In genomic region chr3:48997102-48997637, GRCh38 we compare ENCODE assay signal across 22 cellular contexts. TPM values are rescaled to one million over a fixed set of nuclear protein-coding genes. Genes with fewer than 3 reads are reported as not detected.
A peak's percentile ranks its signal among the peaks of the same experiment; 100 is the strongest.
DNase-seq lines count a peak whose midpoint lies in the region; ATAC-seq and TF ChIP-seq lines count a peak whose summit lies in the region.
"Had no signal": no experiment of that assay in that cellular context is flagged by ENCODE, and none has a peak within 500 bp of the region (broad histone marks: within the 10 kb centered on the region; RNA-seq: fewer than 3 reads in every experiment).

No MANE protein-coding gene starts in this region.

- no peak overlapping the region for H3K27ac ChIP-seq in endodermal cell (ENCODE audit: low read depth, low read length)
- H3K27ac ChIP-seq in prostate gland: no peak overlapping the region
- H3K27ac ChIP-seq in thyroid gland: no peak overlapping the region
- H3K27ac ChIP-seq: breast epithelium, left ventricle myocardium inferior, transverse colon had no signal

- H3K36me3 Mint-ChIP-seq in T-helper 17 cell (ENCODE audit: low read depth) (no peaks in the 10 kb centered on the region), endodermal cell (ENCODE audit: low read depth) (peaks cover 6% of the 10 kb centered on the region)

- intact Hi-C loops in prostate gland (cut with DNase I): no loop called here
- intact Hi-C loops in thyroid gland (cut with DNase I): no loop called here

- H3K27me3 ChIP-seq in endodermal cell (ENCODE audit: control insufficient read depth, insufficient read depth, low read length, poor library complexity, severe bottlenecking) (peaks cover 75% of the 10 kb centered on the region), prostate gland (replicated peaks; ENCODE audit: insufficient read depth) (no peaks in the 10 kb centered on the region), thyroid gland (no peaks in the 10 kb centered on the region)
- H3K27me3 ChIP-seq: breast epithelium, transverse colon had no signal

- TF ChIP-seq CTCF in GM13976 (IDR thresholded peaks at IDR 0.05; ENCODE audit: borderline replicate concordance, control extremely low read depth, extremely low read depth, insufficient read depth, missing control alignments) (no peak), endodermal cell (conservative IDR thresholded peaks at IDR 0.05) (peak; percentile 34), prostate gland (IDR thresholded peaks at IDR 0.05) (no peak), thyroid gland (IDR thresholded peaks at IDR 0.05) (no peak)

- H3K36me3 ChIP-seq in endodermal cell (ENCODE audit: control insufficient read depth, insufficient read depth, low read length) (no peaks in the 10 kb centered on the region), prostate gland (no peaks in the 10 kb centered on the region), thyroid gland (peaks cover 0 to 4% of the 10 kb centered on the region in 2 donors)
- H3K36me3 ChIP-seq: breast epithelium, transverse colon had no signal

- ATAC-seq in T-helper 17 cell: no peak
- ATAC-seq: activated naive CD8-positive, alpha-beta T cell treated with anti-CD3 and anti-CD28 coated beads, Interleukin-2, amount 50 U/mL, for 24 hours had no signal

- TF ChIP-seq POLR2A in prostate gland (IDR thresholded peaks at IDR 0.05) (no peak), thyroid gland (IDR thresholded peaks at IDR 0.05) (no peak)

- DNase-seq in GM13976 (ENCODE audit: low spot score) (peak; percentile 13), T-helper 17 cell (no peak), endodermal cell (peak; percentile 31), prostate gland (ENCODE audit: low spot score) (no peak), thyroid gland (no peak), iPS-NIHi7 (ENCODE audit: extremely low spot score) (no peak)
- DNase-seq: activated CD4-positive, alpha-beta T cell treated with anti-CD3 and anti-CD28 coated beads, Interleukin-2, amount 10 ng/mL, durations not matched to agents 7 days and 5 days; activated naive CD8-positive, alpha-beta T cell treated with anti-CD3 and anti-CD28 coated beads, Interleukin-2, amount 50 U/mL, for 24 hours; CD4-positive, CD25-positive, alpha-beta regulatory T cell; DMS 273 treated with DMSO at 0.1 percent for 48 hours; GOT3; left ventricle myocardium inferior; NCI-H1436 treated with DMSO at 0.1 percent for 48 hours; NCI-H2171; stimulated activated naive CD4-positive, alpha-beta T cell treated with Interleukin-2 at 50 U/mL for 16 hours; SW 1271; transverse colon had no signal

- H3K9ac ChIP-seq in endodermal cell (ENCODE audit: extremely low read depth, low read length, poor library complexity, severe bottlenecking): no peak overlapping the region

- H3K4me3 ChIP-seq in endodermal cell (ENCODE audit: low read length): no peak overlapping the region
- no peak overlapping the region for H3K4me3 ChIP-seq in prostate gland
- H3K4me3 ChIP-seq in thyroid gland (replicated peaks in 1 of 3): no peak overlapping the region
- H3K4me3 ChIP-seq: breast epithelium, left ventricle myocardium inferior, transverse colon had no signal

- in situ Hi-C loops in GM13976 (cut with MboI; ENCODE audit: low sequenced_read_pairs, unreplicated experiment): no loop called here

- no peaks in the 10 kb centered on the region for H3K27me3 Mint-ChIP-seq in T-helper 17 cell
- H3K27me3 Mint-ChIP-seq in endodermal cell (ENCODE audit: insufficient read depth): peaks cover 70% of the 10 kb centered on the region
- H3K27me3 Mint-ChIP-seq: activated CD4-positive, alpha-beta T cell treated with anti-CD3 and anti-CD28 coated beads, Interleukin-2, amount 10 ng/mL, durations not matched to agents 7 days and 5 days; activated naive CD8-positive, alpha-beta T cell treated with anti-CD3 and anti-CD28 coated beads, Interleukin-2, amount 50 U/mL, for 24 hours; CD4-positive, CD25-positive, alpha-beta regulatory T cell; dendritic cell treated with granulocyte-macrophage colony-stimulating factor and Interleukin-4, amounts not matched to agents 40 ng/mL and 50 ng/mL, for 4 days had no signal

- peaks cover 11% of the 10 kb centered on the region for H3K4me1 Mint-ChIP-seq in T-helper 17 cell
- H3K4me1 Mint-ChIP-seq in endodermal cell: peaks cover 22% of the 10 kb centered on the region
- H3K4me1 Mint-ChIP-seq: mesothelial cell of epicardium, nephron had no signal

- peaks cover 5% of the 10 kb centered on the region for H3K4me1 ChIP-seq in endodermal cell (ENCODE audit: control insufficient read depth, insufficient read depth, low read length)
- no peaks in the 10 kb centered on the region for H3K4me1 ChIP-seq in prostate gland (replicated peaks)
- H3K4me1 ChIP-seq in thyroid gland: no peaks in the 10 kb centered on the region
- H3K4me1 ChIP-seq: breast epithelium had no signal

- 88 to 93% methylated on average over 7 to 8 of the region's 8 CpGs for WGBS in endodermal cell (ENCODE audit: insufficient coverage in 1 of 2, insufficient read length in 1 of 2), 2 experiments
- WGBS in prostate gland: 80% methylated on average over 8 of the region's 8 CpGs
- 100% methylated on average over 1 to 6 of the region's 8 CpGs for WGBS in thyroid gland, 2 donors

- H3K4me3 Mint-ChIP-seq in T-helper 17 cell (no peak overlapping the region), endodermal cell (no peak overlapping the region)
- H3K4me3 Mint-ChIP-seq: activated CD4-positive, alpha-beta T cell treated with anti-CD3 and anti-CD28 coated beads, Interleukin-2, amount 10 ng/mL, durations not matched to agents 7 days and 5 days; activated naive CD8-positive, alpha-beta T cell treated with anti-CD3 and anti-CD28 coated beads, Interleukin-2, amount 50 U/mL, for 24 hours; CD4-positive, CD25-positive, alpha-beta regulatory T cell; dendritic cell treated with granulocyte-macrophage colony-stimulating factor and Interleukin-4, amounts not matched to agents 40 ng/mL and 50 ng/mL, for 4 days; mesothelial cell of epicardium; nephron had no signal

- peak overlapping the region; percentile 4 for H3K27ac Mint-ChIP-seq in T-helper 17 cell
- H3K27ac Mint-ChIP-seq in endodermal cell: no peak overlapping the region
- H3K27ac Mint-ChIP-seq: activated CD4-positive, alpha-beta T cell treated with anti-CD3 and anti-CD28 coated beads, Interleukin-2, amount 10 ng/mL, durations not matched to agents 7 days and 5 days; activated naive CD8-positive, alpha-beta T cell treated with anti-CD3 and anti-CD28 coated beads, Interleukin-2, amount 50 U/mL, for 24 hours; activated T-helper 2 cell treated with anti-CD3 and anti-CD28 coated beads, Interferon-gamma antibody, Interleukin-2, Interleukin-4, amounts not matched to agents 10 μg/mL and 5 μg/mL and 100 μg/mL, durations not matched to agents 14 hours and 24 hours and 36 hours; dendritic cell treated with granulocyte-macrophage colony-stimulating factor and Interleukin-4, amounts not matched to agents 40 ng/mL and 50 ng/mL, for 4 days; mesothelial cell of epicardium had no signal

- no peaks in the 10 kb centered on the region for H3K9me3 ChIP-seq in T-helper 17 cell (ENCODE audit: control insufficient read depth, low read length, poor library complexity, severe bottlenecking)
- H3K9me3 ChIP-seq in endodermal cell (ENCODE audit: control insufficient read depth, low read length): no peaks in the 10 kb centered on the region
- H3K9me3 ChIP-seq in prostate gland: no peaks in the 10 kb centered on the region
- H3K9me3 ChIP-seq in thyroid gland: no peaks in the 10 kb centered on the region
- H3K9me3 ChIP-seq: breast epithelium, left ventricle myocardium inferior, transverse colon had no signal

- no peaks in the 10 kb centered on the region for H3K9me3 Mint-ChIP-seq in endodermal cell
- H3K9me3 Mint-ChIP-seq: activated CD4-positive, alpha-beta T cell treated with anti-CD3 and anti-CD28 coated beads, Interleukin-2, amount 10 ng/mL, durations not matched to agents 7 days and 5 days; activated naive CD8-positive, alpha-beta T cell treated with anti-CD3 and anti-CD28 coated beads, Interleukin-2, amount 50 U/mL, for 24 hours; activated T-helper 2 cell treated with anti-CD3 and anti-CD28 coated beads, Interferon-gamma antibody, Interleukin-2, Interleukin-4, amounts not matched to agents 10 μg/mL and 5 μg/mL and 100 μg/mL, durations not matched to agents 14 hours and 24 hours and 36 hours; CD4-positive, CD25-positive, alpha-beta regulatory T cell; dendritic cell treated with granulocyte-macrophage colony-stimulating factor and Interleukin-4, amounts not matched to agents 40 ng/mL and 50 ng/mL, for 4 days; mesothelial cell of epicardium; nephron had no signal

RNA-seq across cellular contexts. Expression of gene P4HTM, which starts 7.1 kb away (rescaled TPM):
- total RNA-seq in T-helper 17 cell (10 to 100 TPM; 37.8 to 43.2 TPM), endodermal cell (10 to 100 TPM; 12.4 to 17.6 TPM), prostate gland (100 to 1,000 TPM in 1 of 2 donors, 10 to 100 TPM in 1; 56.0 to 101 TPM), thyroid gland (100 to 1,000 TPM in 1 of 4 donors, 10 to 100 TPM in 3; 73.5 to 117 (median 95.0) TPM)
- 26.5 TPM for polyA plus RNA-seq in endodermal cell (2013, experiment 1 of 2)
- polyA plus RNA-seq in endodermal cell (2013, experiment 2 of 2): 19.4 TPM

RNA-seq across cellular contexts. Expression of gene WDR6, which starts 10.0 kb away (rescaled TPM):
- total RNA-seq in T-helper 17 cell (100 to 1,000 TPM; 181 to 202 TPM), endodermal cell (100 to 1,000 TPM; 106 to 166 TPM), prostate gland (100 to 1,000 TPM; 128 to 223 TPM), thyroid gland (100 to 1,000 TPM; 125 to 169 (median 149) TPM)
- polyA plus RNA-seq in endodermal cell (2013, experiment 1 of 2): 171 TPM
- polyA plus RNA-seq in endodermal cell (2013, experiment 2 of 2): 134 TPM

RNA-seq across cellular contexts. Expression of gene DALRD3, which starts 21.2 kb away (rescaled TPM):
- total RNA-seq in T-helper 17 cell (10 to 100 TPM; 21.2 to 27.4 TPM), endodermal cell (10 to 100 TPM; 40.8 to 41.9 TPM), prostate gland (10 to 100 TPM; 50.2 to 60.3 TPM), thyroid gland (10 to 100 TPM; 43.1 to 91.4 (median 60.0) TPM)
- polyA plus RNA-seq in endodermal cell (2013, experiment 1 of 2): 47.1 TPM
- 38.8 TPM for polyA plus RNA-seq in endodermal cell (2013, experiment 2 of 2)

RNA-seq across cellular contexts. Expression of gene NDUFAF3, which starts 24.8 kb away (rescaled TPM):
- total RNA-seq in T-helper 17 cell (10 to 100 TPM; 61.3 to 62.9 TPM), endodermal cell (10 to 100 TPM; 32.9 to 39.1 TPM), prostate gland (100 to 1,000 TPM; 168 to 183 TPM), thyroid gland (100 to 1,000 TPM; 120 to 305 (median 146) TPM)
- 54.3 TPM for polyA plus RNA-seq in endodermal cell (2013, experiment 1 of 2)
- polyA plus RNA-seq in endodermal cell (2013, experiment 2 of 2): 50.4 TPM

RNA-seq across cellular contexts. Expression of gene IMPDH2, which starts 32.0 kb away (rescaled TPM):
- 100 to 1,000 TPM in 1 of 2 donors, 10 to 100 TPM in 1; 96.8 to 108 TPM for total RNA-seq in T-helper 17 cell
- total RNA-seq in endodermal cell: 100 to 1,000 TPM; 180 to 195 TPM
- 242 TPM for polyA plus RNA-seq in endodermal cell (2013, experiment 1 of 2)
- 211 TPM for polyA plus RNA-seq in endodermal cell (2013, experiment 2 of 2)
- 100 to 1,000 TPM; 110 to 186 TPM for total RNA-seq in prostate gland
- total RNA-seq in thyroid gland: 100 to 1,000 TPM in 3 of 4 donors, 10 to 100 TPM in 1; 92.9 to 159 (median 109) TPM

Comparison
In these comparisons a context has a peak if more than half of its experiments do, and no peak if none do; other contexts are left out.
1. DNase-seq: peak in GM13976 (single experiment) and endodermal cell (single experiment); none in T-helper 17 cell (0 of 3), prostate gland (single experiment), thyroid gland (0 of 2) and iPS-NIHi7 (single experiment).